1 cellular context compared by ENCODE assay signal in the genomic region with DNA sequence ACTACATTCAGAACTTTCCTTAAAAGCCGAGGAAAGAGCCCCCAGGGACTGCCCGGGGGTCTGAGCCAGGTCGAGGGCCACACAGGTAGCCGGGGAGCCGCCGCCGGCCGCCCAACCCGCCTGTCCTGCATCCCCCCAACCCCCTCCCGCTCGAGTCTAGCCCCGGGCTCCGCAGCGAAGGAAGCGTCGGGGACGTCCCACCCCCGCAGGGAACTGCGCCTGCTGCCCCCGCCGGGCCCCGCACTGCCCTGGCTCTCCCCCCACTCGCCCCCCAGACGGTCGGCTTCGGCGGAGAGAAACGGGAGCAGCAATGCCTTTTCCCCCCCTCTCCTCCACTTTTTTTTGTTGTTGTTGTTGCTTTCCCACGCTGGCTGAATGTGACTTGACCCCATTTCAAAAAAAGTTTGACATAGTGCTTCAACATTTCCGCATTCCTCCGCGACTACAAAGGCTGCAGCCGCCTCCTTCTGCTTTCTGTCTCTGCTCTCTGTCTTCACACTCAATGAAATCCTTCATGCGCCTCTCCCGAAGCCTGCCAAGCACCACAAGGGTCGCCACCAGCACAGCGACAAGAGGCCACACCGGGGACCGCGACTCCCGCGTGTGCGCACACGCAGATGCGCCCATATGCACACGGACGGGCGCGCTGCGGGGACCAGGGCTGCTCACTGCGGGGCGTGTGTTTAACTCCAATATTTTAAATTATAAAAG.
TF ChIP-seq lines count a peak whose summit lies in the region.

No MANE protein-coding gene starts in this region.

TF ChIP-seq in H1, 55 proteins besides CTCF, POLR2A, EP300 and RAD21 (continued from another document):
- TF ChIP-seq, protein P1, sequence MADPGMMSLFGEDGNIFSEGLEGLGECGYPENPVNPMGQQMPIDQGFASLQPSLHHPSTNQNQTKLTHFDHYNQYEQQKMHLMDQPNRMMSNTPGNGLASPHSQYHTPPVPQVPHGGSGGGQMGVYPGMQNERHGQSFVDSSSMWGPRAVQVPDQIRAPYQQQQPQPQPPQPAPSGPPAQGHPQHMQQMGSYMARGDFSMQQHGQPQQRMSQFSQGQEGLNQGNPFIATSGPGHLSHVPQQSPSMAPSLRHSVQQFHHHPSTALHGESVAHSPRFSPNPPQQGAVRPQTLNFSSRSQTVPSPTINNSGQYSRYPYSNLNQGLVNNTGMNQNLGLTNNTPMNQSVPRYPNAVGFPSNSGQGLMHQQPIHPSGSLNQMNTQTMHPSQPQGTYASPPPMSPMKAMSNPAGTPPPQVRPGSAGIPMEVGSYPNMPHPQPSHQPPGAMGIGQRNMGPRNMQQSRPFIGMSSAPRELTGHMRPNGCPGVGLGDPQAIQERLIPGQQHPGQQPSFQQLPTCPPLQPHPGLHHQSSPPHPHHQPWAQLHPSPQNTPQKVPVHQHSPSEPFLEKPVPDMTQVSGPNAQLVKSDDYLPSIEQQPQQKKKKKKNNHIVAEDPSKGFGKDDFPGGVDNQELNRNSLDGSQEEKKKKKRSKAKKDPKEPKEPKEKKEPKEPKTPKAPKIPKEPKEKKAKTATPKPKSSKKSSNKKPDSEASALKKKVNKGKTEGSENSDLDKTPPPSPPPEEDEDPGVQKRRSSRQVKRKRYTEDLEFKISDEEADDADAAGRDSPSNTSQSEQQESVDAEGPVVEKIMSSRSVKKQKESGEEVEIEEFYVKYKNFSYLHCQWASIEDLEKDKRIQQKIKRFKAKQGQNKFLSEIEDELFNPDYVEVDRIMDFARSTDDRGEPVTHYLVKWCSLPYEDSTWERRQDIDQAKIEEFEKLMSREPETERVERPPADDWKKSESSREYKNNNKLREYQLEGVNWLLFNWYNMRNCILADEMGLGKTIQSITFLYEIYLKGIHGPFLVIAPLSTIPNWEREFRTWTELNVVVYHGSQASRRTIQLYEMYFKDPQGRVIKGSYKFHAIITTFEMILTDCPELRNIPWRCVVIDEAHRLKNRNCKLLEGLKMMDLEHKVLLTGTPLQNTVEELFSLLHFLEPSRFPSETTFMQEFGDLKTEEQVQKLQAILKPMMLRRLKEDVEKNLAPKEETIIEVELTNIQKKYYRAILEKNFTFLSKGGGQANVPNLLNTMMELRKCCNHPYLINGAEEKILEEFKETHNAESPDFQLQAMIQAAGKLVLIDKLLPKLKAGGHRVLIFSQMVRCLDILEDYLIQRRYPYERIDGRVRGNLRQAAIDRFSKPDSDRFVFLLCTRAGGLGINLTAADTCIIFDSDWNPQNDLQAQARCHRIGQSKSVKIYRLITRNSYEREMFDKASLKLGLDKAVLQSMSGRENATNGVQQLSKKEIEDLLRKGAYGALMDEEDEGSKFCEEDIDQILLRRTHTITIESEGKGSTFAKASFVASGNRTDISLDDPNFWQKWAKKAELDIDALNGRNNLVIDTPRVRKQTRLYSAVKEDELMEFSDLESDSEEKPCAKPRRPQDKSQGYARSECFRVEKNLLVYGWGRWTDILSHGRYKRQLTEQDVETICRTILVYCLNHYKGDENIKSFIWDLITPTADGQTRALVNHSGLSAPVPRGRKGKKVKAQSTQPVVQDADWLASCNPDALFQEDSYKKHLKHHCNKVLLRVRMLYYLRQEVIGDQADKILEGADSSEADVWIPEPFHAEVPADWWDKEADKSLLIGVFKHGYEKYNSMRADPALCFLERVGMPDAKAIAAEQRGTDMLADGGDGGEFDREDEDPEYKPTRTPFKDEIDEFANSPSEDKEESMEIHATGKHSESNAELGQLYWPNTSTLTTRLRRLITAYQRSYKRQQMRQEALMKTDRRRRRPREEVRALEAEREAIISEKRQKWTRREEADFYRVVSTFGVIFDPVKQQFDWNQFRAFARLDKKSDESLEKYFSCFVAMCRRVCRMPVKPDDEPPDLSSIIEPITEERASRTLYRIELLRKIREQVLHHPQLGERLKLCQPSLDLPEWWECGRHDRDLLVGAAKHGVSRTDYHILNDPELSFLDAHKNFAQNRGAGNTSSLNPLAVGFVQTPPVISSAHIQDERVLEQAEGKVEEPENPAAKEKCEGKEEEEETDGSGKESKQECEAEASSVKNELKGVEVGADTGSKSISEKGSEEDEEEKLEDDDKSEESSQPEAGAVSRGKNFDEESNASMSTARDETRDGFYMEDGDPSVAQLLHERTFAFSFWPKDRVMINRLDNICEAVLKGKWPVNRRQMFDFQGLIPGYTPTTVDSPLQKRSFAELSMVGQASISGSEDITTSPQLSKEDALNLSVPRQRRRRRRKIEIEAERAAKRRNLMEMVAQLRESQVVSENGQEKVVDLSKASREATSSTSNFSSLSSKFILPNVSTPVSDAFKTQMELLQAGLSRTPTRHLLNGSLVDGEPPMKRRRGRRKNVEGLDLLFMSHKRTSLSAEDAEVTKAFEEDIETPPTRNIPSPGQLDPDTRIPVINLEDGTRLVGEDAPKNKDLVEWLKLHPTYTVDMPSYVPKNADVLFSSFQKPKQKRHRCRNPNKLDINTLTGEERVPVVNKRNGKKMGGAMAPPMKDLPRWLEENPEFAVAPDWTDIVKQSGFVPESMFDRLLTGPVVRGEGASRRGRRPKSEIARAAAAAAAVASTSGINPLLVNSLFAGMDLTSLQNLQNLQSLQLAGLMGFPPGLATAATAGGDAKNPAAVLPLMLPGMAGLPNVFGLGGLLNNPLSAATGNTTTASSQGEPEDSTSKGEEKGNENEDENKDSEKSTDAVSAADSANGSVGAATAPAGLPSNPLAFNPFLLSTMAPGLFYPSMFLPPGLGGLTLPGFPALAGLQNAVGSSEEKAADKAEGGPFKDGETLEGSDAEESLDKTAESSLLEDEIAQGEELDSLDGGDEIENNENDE (IDR thresholded peaks at IDR 0.05; ENCODE audit: insufficient replicate concordance, low read length): no peak
- peak; percentile 97 for TF ChIP-seq TEAD4 (IDR thresholded peaks at IDR 0.05; ENCODE audit: low read depth, low read length)
- no peak for TF ChIP-seq SP1 (IDR thresholded peaks at IDR 0.05; ENCODE audit: low read depth, low read length)
- no peak for TF ChIP-seq ZNF274 (IDR thresholded peaks at IDR 0.05; ENCODE audit: borderline replicate concordance, extremely low read depth, low read length)
- TF ChIP-seq CREB1 (IDR thresholded peaks at IDR 0.05): no peak
- no peak for TF ChIP-seq PHF8 (conservative IDR thresholded peaks at IDR 0.05; ENCODE audit: low read depth, low read length)
- no peak for TF ChIP-seq NANOG (IDR thresholded peaks at IDR 0.05; ENCODE audit: insufficient read depth, low read depth, low read length, poor library complexity, severe bottlenecking)
- no peak for TF ChIP-seq GABPA (IDR thresholded peaks at IDR 0.05; ENCODE audit: borderline replicate concordance, insufficient read depth, low read length)
- no peak for TF ChIP-seq TCF12 (IDR thresholded peaks at IDR 0.05; ENCODE audit: low read depth, low read length)
- no peak for TF ChIP-seq JUND (IDR thresholded peaks at IDR 0.05; ENCODE audit: low read length)
- TF ChIP-seq HDAC6 (IDR thresholded peaks at IDR 0.05; ENCODE audit: low read depth, low read length): no peak
- no peak for TF ChIP-seq GTF2F1 (IDR thresholded peaks at IDR 0.05; ENCODE audit: borderline replicate concordance, low read depth, low read length)
- TF ChIP-seq SUZ12 (IDR thresholded peaks at IDR 0.05; ENCODE audit: low read length): no peak
- no peak for TF ChIP-seq BCL11A (IDR thresholded peaks at IDR 0.05; ENCODE audit: low read depth in 2 of 2, low read length in 2 of 2)
- no peak for TF ChIP-seq POU5F1 (IDR thresholded peaks at IDR 0.05; ENCODE audit: low read depth, low read length)
- TF ChIP-seq CHD1 (IDR thresholded peaks at IDR 0.05; ENCODE audit: low read depth, low read length): no peak
- peak; percentile 48 for TF ChIP-seq SAP30 (IDR thresholded peaks at IDR 0.05; ENCODE audit: insufficient read depth, insufficient replicate concordance, low read length)
- TF ChIP-seq RNF2 (IDR thresholded peaks at IDR 0.05; ENCODE audit: borderline replicate concordance, low read depth, low read length, missing control alignments, poor library complexity, severe bottlenecking): no peak
- TF ChIP-seq ASH2L (IDR thresholded peaks at IDR 0.05; ENCODE audit: low read length): peak; percentile 53
- TF ChIP-seq HDAC2 (IDR thresholded peaks at IDR 0.05; ENCODE audit: borderline replicate concordance in 1 of 2, low read depth in 2 of 2, low read length in 2 of 2): no peak; a peak in 1 of 4 replicates
- no peak for TF ChIP-seq CEBPB (IDR thresholded peaks at IDR 0.05; ENCODE audit: low read depth, low read length)
- no peak for TF ChIP-seq RFX5 (IDR thresholded peaks at IDR 0.05; ENCODE audit: borderline replicate concordance, low read depth, low read length)
- no peak for TF ChIP-seq FOSL1 (IDR thresholded peaks at IDR 0.05; ENCODE audit: insufficient read depth, low read depth, low read length)
- TF ChIP-seq TAF7 (optimal IDR thresholded peaks at IDR 0.05; ENCODE audit: borderline replicate concordance, low read depth, low read length): no peak
- TF ChIP-seq CTBP2 (IDR thresholded peaks at IDR 0.05; ENCODE audit: borderline replicate concordance, insufficient read depth, insufficient read length, low read length): no peak
- TF ChIP-seq TBP (IDR thresholded peaks at IDR 0.05; ENCODE audit: low read depth, low read length): 0 out of 2 replicates have a peak, but pooled peaks have one; percentile 9
- TF ChIP-seq SRF (IDR thresholded peaks at IDR 0.05; ENCODE audit: low read depth, low read length): no peak
- no peak for TF ChIP-seq SP2 (IDR thresholded peaks at IDR 0.05; ENCODE audit: low read length)
- TF ChIP-seq, protein P2, sequence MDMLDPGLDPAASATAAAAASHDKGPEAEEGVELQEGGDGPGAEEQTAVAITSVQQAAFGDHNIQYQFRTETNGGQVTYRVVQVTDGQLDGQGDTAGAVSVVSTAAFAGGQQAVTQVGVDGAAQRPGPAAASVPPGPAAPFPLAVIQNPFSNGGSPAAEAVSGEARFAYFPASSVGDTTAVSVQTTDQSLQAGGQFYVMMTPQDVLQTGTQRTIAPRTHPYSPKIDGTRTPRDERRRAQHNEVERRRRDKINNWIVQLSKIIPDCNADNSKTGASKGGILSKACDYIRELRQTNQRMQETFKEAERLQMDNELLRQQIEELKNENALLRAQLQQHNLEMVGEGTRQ (IDR thresholded peaks at IDR 0.05; ENCODE audit: low read length): no peak
- no peak for TF ChIP-seq CBX8 (IDR thresholded peaks at IDR 0.05; ENCODE audit: borderline replicate concordance, low read depth, low read length)
- TF ChIP-seq, protein P3, sequence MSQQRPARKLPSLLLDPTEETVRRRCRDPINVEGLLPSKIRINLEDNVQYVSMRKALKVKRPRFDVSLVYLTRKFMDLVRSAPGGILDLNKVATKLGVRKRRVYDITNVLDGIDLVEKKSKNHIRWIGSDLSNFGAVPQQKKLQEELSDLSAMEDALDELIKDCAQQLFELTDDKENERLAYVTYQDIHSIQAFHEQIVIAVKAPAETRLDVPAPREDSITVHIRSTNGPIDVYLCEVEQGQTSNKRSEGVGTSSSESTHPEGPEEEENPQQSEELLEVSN (IDR thresholded peaks at IDR 0.05): no peak; the same call in 1 of the 2 replicates
- TF ChIP-seq, protein P4, sequence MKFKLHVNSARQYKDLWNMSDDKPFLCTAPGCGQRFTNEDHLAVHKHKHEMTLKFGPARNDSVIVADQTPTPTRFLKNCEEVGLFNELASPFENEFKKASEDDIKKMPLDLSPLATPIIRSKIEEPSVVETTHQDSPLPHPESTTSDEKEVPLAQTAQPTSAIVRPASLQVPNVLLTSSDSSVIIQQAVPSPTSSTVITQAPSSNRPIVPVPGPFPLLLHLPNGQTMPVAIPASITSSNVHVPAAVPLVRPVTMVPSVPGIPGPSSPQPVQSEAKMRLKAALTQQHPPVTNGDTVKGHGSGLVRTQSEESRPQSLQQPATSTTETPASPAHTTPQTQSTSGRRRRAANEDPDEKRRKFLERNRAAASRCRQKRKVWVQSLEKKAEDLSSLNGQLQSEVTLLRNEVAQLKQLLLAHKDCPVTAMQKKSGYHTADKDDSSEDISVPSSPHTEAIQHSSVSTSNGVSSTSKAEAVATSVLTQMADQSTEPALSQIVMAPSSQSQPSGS (IDR thresholded peaks at IDR 0.05; ENCODE audit: low read length): no peak
- TF ChIP-seq MAFK (IDR thresholded peaks at IDR 0.05; ENCODE audit: low read depth, low read length): no peak
- TF ChIP-seq EGR1 (IDR thresholded peaks at IDR 0.05; ENCODE audit: borderline replicate concordance, low read depth, low read length): no peak
- TF ChIP-seq SIRT6 (IDR thresholded peaks at IDR 0.05; ENCODE audit: low read length): no peak
- 0 out of 2 replicates have a peak, but pooled peaks have one; percentile 12 for TF ChIP-seq YY1 (IDR thresholded peaks at IDR 0.05; ENCODE audit: low read depth, low read length)
- TF ChIP-seq BRCA1 (IDR thresholded peaks at IDR 0.05; ENCODE audit: low read depth, low read length): no peak
- no peak for TF ChIP-seq KDM5A (IDR thresholded peaks at IDR 0.05; ENCODE audit: low read length)
- 0 out of 2 replicates have a peak, but pooled peaks have one; percentile 11 for TF ChIP-seq TAF1 (IDR thresholded peaks at IDR 0.05; ENCODE audit: low read depth, low read length)
- no peak for TF ChIP-seq KDM1A (IDR thresholded peaks at IDR 0.05; ENCODE audit: borderline replicate concordance, low read length)
- no peak for TF ChIP-seq RBBP5 (IDR thresholded peaks at IDR 0.05; ENCODE audit: borderline replicate concordance, low read depth, low read length)
- TF ChIP-seq KDM4A (IDR thresholded peaks at IDR 0.05; ENCODE audit: low read depth, low read length, severe bottlenecking): no peak
- TF ChIP-seq NRF1 (IDR thresholded peaks at IDR 0.05; ENCODE audit: low read depth, low read length): no peak
- TF ChIP-seq RXRA (IDR thresholded peaks at IDR 0.05; ENCODE audit: insufficient read depth, low read depth, low read length): 0 out of 2 replicates have a peak, but pooled peaks have one; percentile 6
- no peak for TF ChIP-seq POLR2AphosphoS5 (IDR thresholded peaks at IDR 0.05; ENCODE audit: low read depth, low read length)
- TF ChIP-seq SIN3A (conservative IDR thresholded peaks at IDR 0.05 in 1 of 2, IDR thresholded peaks at IDR 0.05 in 1 of 2; ENCODE audit: low read depth in 1 of 2, low read length in 2 of 2): peak; percentile 98
- TF ChIP-seq SP4 (IDR thresholded peaks at IDR 0.05; ENCODE audit: low read length): no peak
- no peak for TF ChIP-seq CHD2 (IDR thresholded peaks at IDR 0.05; ENCODE audit: low read length)
- no peak for TF ChIP-seq CBX5 (IDR thresholded peaks at IDR 0.05; ENCODE audit: low read depth, low read length)
- TF ChIP-seq BACH1 (IDR thresholded peaks at IDR 0.05; ENCODE audit: low read length): 0 out of 2 replicates have a peak, but pooled peaks have one; percentile 20
- TF ChIP-seq SIX5 (IDR thresholded peaks at IDR 0.05; ENCODE audit: low read depth, low read length): no peak
- TF ChIP-seq EZH2 (IDR thresholded peaks at IDR 0.05; ENCODE audit: low read depth, low read length, severe bottlenecking): peak; percentile 8
- no peak for TF ChIP-seq JUN (IDR thresholded peaks at IDR 0.05; ENCODE audit: low read depth, low read length)
- TF ChIP-seq, protein P5, sequence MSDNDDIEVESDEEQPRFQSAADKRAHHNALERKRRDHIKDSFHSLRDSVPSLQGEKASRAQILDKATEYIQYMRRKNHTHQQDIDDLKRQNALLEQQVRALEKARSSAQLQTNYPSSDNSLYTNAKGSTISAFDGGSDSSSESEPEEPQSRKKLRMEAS (IDR thresholded peaks at IDR 0.05): peak; percentile 58; the same call in 1 of the 2 replicates
